8 cellular contexts compared by ENCODE assay signal in genomic region chr5:149133795-149134777, GRCh38. TPM values are rescaled to one million over a fixed set of nuclear protein-coding genes. Genes with fewer than 3 reads are reported as not detected.
DNase-seq lines count a peak whose midpoint lies in the region; ATAC-seq and TF ChIP-seq lines count a peak whose summit lies in the region.

No MANE protein-coding gene starts in this region.

- H3K9me3 ChIP-seq in left ventricle myocardium inferior (replicated peaks): no peaks in the 10 kb centered on the region
- H3K9me3 ChIP-seq in subcutaneous abdominal adipose tissue (ENCODE audit: control insufficient read depth in 5 of 5, low read length in 5 of 5): no peaks in the 10 kb centered on the region

- H3K4me3 ChIP-seq in left ventricle myocardium inferior (no peak overlapping the region), subcutaneous abdominal adipose tissue (ENCODE audit: low read depth in 1 of 5, low read length in 5 of 5) (no peak overlapping the region)

- DNase-seq in left ventricle myocardium inferior (peak; percentile 60), KG1 (lab: John Stamatoyannopoulos, UW) (no peak), COLO668 (lab: John Stamatoyannopoulos, UW; ENCODE audit: unreplicated experiment) (no peak), NCI-H446 treated with DMSO at 0.1 percent for 48 hours (lab: John Stamatoyannopoulos, UW) (no peak)

- ATAC-seq in HG03442 (IDR thresholded peaks at IDR 0.05; ENCODE audit: unreplicated experiment): peak; percentile 60
- peak; percentile 76 for ATAC-seq in activated T-helper 17 cell treated with anti-CD3 and anti-CD28 coated beads, Interleukin-2, amount 50 U/mL, for 72 hours (replicated peaks)
- ATAC-seq in GM18868 (IDR thresholded peaks at IDR 0.05; ENCODE audit: unreplicated experiment): no peak

- H3K27ac ChIP-seq in left ventricle myocardium inferior (replicated peaks) (peak overlapping the region; percentile 80), subcutaneous abdominal adipose tissue (ENCODE audit: low read depth, low read length) (peak overlapping the region; percentile 38)

- intact Hi-C loops in left ventricle myocardium inferior (cut with micrococcal nuclease): no loop called here

- H3K27me3 ChIP-seq in left ventricle myocardium inferior (ENCODE audit: low read depth) (no peaks in the 10 kb centered on the region), subcutaneous abdominal adipose tissue (ENCODE audit: control insufficient read depth in 5 of 5, insufficient read depth in 4 of 5, low read length in 5 of 5) (no peaks in the 10 kb centered on the region)

- no peak overlapping the region for H3K9ac ChIP-seq in subcutaneous abdominal adipose tissue (ENCODE audit: low read length in 5 of 5)

- peaks cover 35% of the 10 kb centered on the region for H3K27me3 Mint-ChIP-seq in activated T-helper 17 cell treated with anti-CD3 and anti-CD28 coated beads, Interleukin-2, amount 50 U/mL, for 72 hours

- H3K36me3 ChIP-seq in left ventricle myocardium inferior (no peaks in the 10 kb centered on the region), subcutaneous abdominal adipose tissue (ENCODE audit: control insufficient read depth in 5 of 5, insufficient read depth in 5 of 5, low read length in 5 of 5) (no peaks in the 10 kb centered on the region)

- no peak for TF ChIP-seq CTCF in left ventricle myocardium inferior (IDR thresholded peaks at IDR 0.05; ENCODE audit: borderline replicate concordance)

- no peaks in the 10 kb centered on the region for H3K9me3 Mint-ChIP-seq in activated T-helper 17 cell treated with anti-CD3 and anti-CD28 coated beads, Interleukin-2, amount 50 U/mL, for 72 hours

- H3K4me1 Mint-ChIP-seq in activated T-helper 17 cell treated with anti-CD3 and anti-CD28 coated beads, Interleukin-2, amount 50 U/mL, for 72 hours: no peaks in the 10 kb centered on the region

- no peak overlapping the region for H3K4me3 Mint-ChIP-seq in activated T-helper 17 cell treated with anti-CD3 and anti-CD28 coated beads, Interleukin-2, amount 50 U/mL, for 72 hours

- no peak overlapping the region for H3K27ac Mint-ChIP-seq in activated T-helper 17 cell treated with anti-CD3 and anti-CD28 coated beads, Interleukin-2, amount 50 U/mL, for 72 hours

- H3K4me1 ChIP-seq in left ventricle myocardium inferior (peaks cover 67% of the 10 kb centered on the region), subcutaneous abdominal adipose tissue (ENCODE audit: control insufficient read depth in 5 of 5, insufficient read depth in 5 of 5, low read length in 5 of 5) (peaks cover 5 to 60% (median 19%) of the 10 kb centered on the region in 5 donors)

- no peaks in the 10 kb centered on the region for H3K36me3 Mint-ChIP-seq in activated T-helper 17 cell treated with anti-CD3 and anti-CD28 coated beads, Interleukin-2, amount 50 U/mL, for 72 hours (ENCODE audit: low read depth)

RNA-seq across cellular contexts. Expression of gene ABLIM3, which starts 7.2 kb away (rescaled TPM):
- under 1 TPM; 0.41 to 0.61 TPM for total RNA-seq in activated T-helper 17 cell treated with anti-CD3 and anti-CD28 coated beads, Interleukin-2, amount 50 U/mL, for 72 hours
- 122 TPM for total RNA-seq in left ventricle myocardium inferior

Comparison
In these comparisons a context has a peak if more than half of its experiments do, and no peak if none do; other contexts are left out.
1. RNA of gene ABLIM3, which starts 7.2 kb away (total RNA-seq): 122 TPM in left ventricle myocardium inferior (single experiment); 0.41 to 0.61 TPM in activated T-helper 17 cell treated with anti-CD3 and anti-CD28 coated beads, Interleukin-2, amount 50 U/mL, for 72 hours; every median in the first group is over 10 times any median in the second.